22 cellular contexts compared by ENCODE assay signal in genomic region chr9:29730096-29730621, GRCh38.
"Had no signal": no experiment of that assay in that cellular context is flagged by ENCODE, and none has a peak within 500 bp of the region (broad histone marks: within the 10 kb centered on the region; RNA-seq: fewer than 3 reads in every experiment).

No MANE protein-coding gene starts in this region.

- DNase-seq: caudate nucleus; cerebellar nuclear complex; cortex of kidney; effector memory CD8-positive, alpha-beta T cell; head of caudate nucleus; left ventricle myocardium inferior; mucosa of descending colon; naive B cell; stimulated activated CD4-positive, alpha-beta T cell treated with anti-CD3 and anti-CD28 coated beads, Interleukin-2, amount 100 ng/mL, for 24 hours; stimulated activated CD4-positive, alpha-beta T cell treated with anti-CD3 and anti-CD28 coated beads, Interleukin-4, amount 100 ng/mL, for 24 hours; stimulated activated naive CD4-positive, alpha-beta T cell treated with Interleukin-2 at 50 U/mL for 16 hours; stomach; testis; tibial artery had no signal

- ATAC-seq: effector memory CD8-positive, alpha-beta T cell; mucosa of descending colon; natural killer cell treated with Interleukin-12 subunit alpha and Interleukin-12 subunit beta and Interleukin-15 and Interleukin-18, amount 100 ng/mL, for 72 hours; sciatic nerve; stimulated activated effector memory CD8-positive, alpha-beta T cell treated with anti-CD3 and anti-CD28 coated beads, Interleukin-12 subunit alpha, Interleukin-12 subunit beta, amount 100 ng/mL, for 72 hours had no signal

- H3K4me1 ChIP-seq: left ventricle myocardium inferior, parathyroid adenoma, stomach, testis, tibial artery had no signal

- H3K27me3 ChIP-seq: neutrophil, stomach, testis, tibial artery had no signal

- H3K79me2 ChIP-seq: parathyroid adenoma had no signal

- H2AFZ ChIP-seq: parathyroid adenoma had no signal

- H3K27ac ChIP-seq: left ventricle myocardium inferior, neutrophil, parathyroid adenoma, stomach, testis, tibial artery had no signal

- H3K9me3 ChIP-seq: testis had no signal

- H3K4me3 ChIP-seq: left ventricle myocardium inferior, lung, mucosa of descending colon, stomach, testis, tibial artery had no signal

- H3K36me3 ChIP-seq: left ventricle myocardium inferior, neutrophil, stomach, tibial artery had no signal

- FAIRE-seq: islet of Langerhans, urothelium cell line had no signal
